2 cellular contexts compared by ENCODE assay signal in genomic region chr10:95308389-95309302, GRCh38.
A peak's percentile ranks its signal among the peaks of the same experiment; 100 is the strongest.
TF ChIP-seq lines count a peak whose summit lies in the region.

No MANE protein-coding gene starts in this region.

TF ChIP-seq in GM12878, 131 proteins besides CTCF, POLR2A, EP300 and RAD21 (continued from another document):
- no peak for TF ChIP-seq MLLT1 (IDR thresholded peaks at IDR 0.05)
- 0 out of 2 replicates have a peak, but pooled peaks have one; percentile 27 for TF ChIP-seq NFIC (IDR thresholded peaks at IDR 0.05; ENCODE audit: low read depth, low read length)
- no peak for TF ChIP-seq CBX5 (IDR thresholded peaks at IDR 0.05; ENCODE audit: low read depth)
- no peak for TF ChIP-seq MEF2B (IDR thresholded peaks at IDR 0.05; ENCODE audit: partially characterized antibody, poor library complexity, severe bottlenecking)
- no peak for TF ChIP-seq SRF (IDR thresholded peaks at IDR 0.05; ENCODE audit: low read depth in 2 of 2, low read length in 2 of 2)
- no peak for TF ChIP-seq ETV6 (conservative IDR thresholded peaks at IDR 0.05 in 1 of 2, IDR thresholded peaks at IDR 0.05 in 1 of 2; ENCODE audit: borderline replicate concordance in 1 of 2, low read depth in 1 of 2)
- peak; percentile 60; the same call in 1 of the 2 replicates for TF ChIP-seq EED (IDR thresholded peaks at IDR 0.05; ENCODE audit: low read depth)

TF ChIP-seq in WTC11, 78 proteins besides CTCF, POLR2A, EP300 and RAD21 (continued from another document):
- TF ChIP-seq AFF4 (CRISPR knock-in tag; IDR thresholded peaks at IDR 0.05; ENCODE audit: borderline replicate concordance) = no peak
- TF ChIP-seq USF2 (CRISPR knock-in tag; IDR thresholded peaks at IDR 0.05) = no peak
- TF ChIP-seq HMGA2 (CRISPR knock-in tag; IDR thresholded peaks at IDR 0.05) = no peak
- no peak for TF ChIP-seq SMAD4 (CRISPR knock-in tag; IDR thresholded peaks at IDR 0.05)
- TF ChIP-seq ZNF281 (CRISPR knock-in tag; IDR thresholded peaks at IDR 0.05) = no peak
